In the genomic region with DNA sequence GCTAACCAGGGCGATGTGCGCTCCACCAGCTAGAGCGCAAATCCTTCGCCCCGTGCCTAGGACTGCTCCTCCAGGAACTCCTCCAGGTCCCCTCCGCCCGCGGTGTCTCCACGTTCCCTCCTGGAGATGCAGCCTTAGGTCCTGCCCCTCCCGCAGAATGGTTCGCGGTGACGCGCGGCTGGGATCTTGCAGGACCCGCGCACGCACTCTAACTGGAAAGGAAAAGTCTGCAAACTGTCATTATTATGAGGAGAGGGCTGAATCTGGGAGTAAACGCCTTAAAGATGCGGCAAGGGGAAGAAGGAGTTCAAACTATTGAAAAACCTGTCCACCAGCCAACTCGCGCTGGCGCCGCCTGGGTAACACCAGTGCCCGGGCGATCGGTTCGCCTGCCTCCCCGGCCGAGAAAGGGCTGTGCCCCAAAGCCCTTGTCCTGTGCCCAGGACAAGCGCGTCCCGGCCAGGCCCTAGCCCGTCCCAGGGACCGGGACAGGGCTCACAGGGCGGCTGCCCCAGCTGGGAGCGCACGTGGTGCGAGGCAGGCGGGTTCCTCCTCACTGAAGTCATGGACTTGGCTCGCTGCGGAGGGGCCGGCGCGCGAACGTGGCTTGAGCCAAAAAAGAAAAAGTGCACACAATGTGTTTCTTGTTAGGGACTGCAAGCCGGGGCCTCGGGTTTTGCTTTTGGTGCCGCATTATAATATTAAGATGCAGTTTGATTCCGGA, we compare ENCODE assay signal across 8 cellular contexts. TPM values are rescaled to one million over a fixed set of nuclear protein-coding genes. Genes with fewer than 3 reads are reported as not detected.
DNase-seq lines count a peak whose midpoint lies in the region; ATAC-seq and TF ChIP-seq lines count a peak whose summit lies in the region.

No MANE protein-coding gene starts in this region.

- CTCF ChIA-PET in PC-9 (lab: Charles Lee), result no interaction called here

- BruUV-seq in PC-9 (replicated peaks; lab: Mats Ljungman, UMichigan), result no TSS peak

- intact Hi-C loops in PC-9 (cut with micrococcal nuclease; ENCODE audit: unreplicated experiment), result no loop called here

- H3K9me2 ChIP-seq in PC-9 (ENCODE audit: insufficient read depth), result no peaks in the 10 kb centered on the region

- DNase-seq in ecto neural progenitor cell (ENCODE audit: low spot score), result peak; percentile 68
- peak; percentile 87 for DNase-seq in superior temporal gyrus (ENCODE audit: extremely low spot score)
- DNase-seq in PC-9, result no peak
- DNase-seq in NK-92 treated with Interleukin-12 subunit alpha and Interleukin-12 subunit beta, amount 100 ng/mL, for 24 hours (lab: John Stamatoyannopoulos, UW), result no peak

- peak overlapping the region; percentile 53 for H3K4me3 ChIP-seq in HUES48 (ENCODE audit: low read depth, low read length)
- peak overlapping the region; percentile 8 to 89 (median 45) for H3K4me3 ChIP-seq in liver (ENCODE audit: low read depth in 1 of 3, low read length in 3 of 3)
- H3K4me3 ChIP-seq in PC-9, result no peak overlapping the region

- H3K27ac ChIP-seq in HUES48 (ENCODE audit: low read depth, low read length) (peak overlapping the region; percentile 96), liver (ENCODE audit: low read depth in 1 of 2, low read length in 2 of 2) (peak overlapping the region; percentile 100), PC-9 (no peak overlapping the region)

- H3K27me3 ChIP-seq in HUES48 (ENCODE audit: control insufficient read depth, insufficient read depth, low read length) (peaks cover 57% of the 10 kb centered on the region), liver (ENCODE audit: control insufficient read depth in 4 of 4, insufficient read depth in 4 of 4, low read length in 3 of 4) (no peaks in the 10 kb centered on the region), PC-9 (ENCODE audit: insufficient read depth, low read depth) (peaks cover 75% of the 10 kb centered on the region)

- TF ChIP-seq CTCF in liver (IDR thresholded peaks at IDR 0.05; ENCODE audit: low read depth, low read length, missing input control), result no peak
- no peak for TF ChIP-seq CTCF in PC-9 (conservative IDR thresholded peaks at IDR 0.05)

- H3K79me2 ChIP-seq in PC-9 (ENCODE audit: low read depth), result no peaks in the 10 kb centered on the region

- 22% methylated on average over 51 of the region's 51 CpGs for WGBS in liver

- H3K9ac ChIP-seq in HUES48 (ENCODE audit: low read depth, low read length) (peak overlapping the region; percentile 8; the same call in 1 of the 2 replicates), liver (ENCODE audit: low read depth in 1 of 2, low read length in 2 of 2) (peak overlapping the region; percentile 85 to 93)

- POLR2A ChIA-PET in PC-9 (lab: Charles Lee; ENCODE audit: unreplicated experiment), result no interaction called here

- H3K4me2 ChIP-seq in PC-9, result no peak overlapping the region

- no peaks in the 10 kb centered on the region for H4K20me1 ChIP-seq in PC-9 (ENCODE audit: insufficient read depth)

- H3K9me3 ChIP-seq in HUES48 (ENCODE audit: control insufficient read depth, insufficient read depth, low read length) (0 out of 2 replicates have a peak, but pooled peaks cover 4% of the 10 kb centered on the region), liver (ENCODE audit: control insufficient read depth in 4 of 4, low read length in 3 of 4) (peaks cover 0 to 3% (median 0%) of the 10 kb centered on the region in 4 donors), PC-9 (ENCODE audit: insufficient read depth, low read depth) (no peaks in the 10 kb centered on the region)

- peaks cover 34% of the 10 kb centered on the region for H3K4me1 ChIP-seq in HUES48 (ENCODE audit: control insufficient read depth, insufficient read depth, low read length)
- peaks cover 0 to 32% (median 9%) of the 10 kb centered on the region in 4 donors for H3K4me1 ChIP-seq in liver (ENCODE audit: control insufficient read depth in 4 of 4, insufficient read depth in 4 of 4, low read length in 3 of 4)
- H3K4me1 ChIP-seq in PC-9 (replicated peaks; ENCODE audit: insufficient read depth), result no peaks in the 10 kb centered on the region

- H3K36me3 ChIP-seq in HUES48 (ENCODE audit: control insufficient read depth, insufficient read depth, low read length) (no peaks in the 10 kb centered on the region), liver (ENCODE audit: control insufficient read depth in 4 of 4, insufficient read depth in 3 of 4, low read depth in 1 of 4, low read length in 3 of 4) (no peaks in the 10 kb centered on the region), PC-9 (ENCODE audit: low read depth) (no peaks in the 10 kb centered on the region)

- H2AFZ ChIP-seq in PC-9, result no peak overlapping the region

- peak; percentile 64 to 78 for TF ChIP-seq RAD21 in liver (IDR thresholded peaks at IDR 0.05)

- H3F3A ChIP-seq in PC-9 (ENCODE audit: insufficient read depth, low read depth), result no peaks in the 10 kb centered on the region

- ATAC-seq in GM19452 (IDR thresholded peaks at IDR 0.05; ENCODE audit: unreplicated experiment) (no peak), GM21423 (IDR thresholded peaks at IDR 0.05; ENCODE audit: unreplicated experiment) (no peak)

TF ChIP-seq in liver, 16 proteins besides CTCF, POLR2A, EP300 and RAD21:
- TF ChIP-seq NR2F2 (IDR thresholded peaks at IDR 0.05) (no peak), FOXA1 (IDR thresholded peaks at IDR 0.05) (peak; percentile 64), RXRA (IDR thresholded peaks at IDR 0.05) (peak; percentile 74 to 82), HNF4G (IDR thresholded peaks at IDR 0.05) (no peak), JUND (IDR thresholded peaks at IDR 0.05) (peak; percentile 39 to 47), SP1 (IDR thresholded peaks at IDR 0.05) (peak; percentile 86), GABPA (IDR thresholded peaks at IDR 0.05 in 1 of 2, conservative IDR thresholded peaks at IDR 0.05 in 1 of 2) (no peak), YY1 (IDR thresholded peaks at IDR 0.05) (peak; percentile 88), HNF4A (conservative IDR thresholded peaks at IDR 0.05) (peak; percentile 75 to 84), EGR1 (IDR thresholded peaks at IDR 0.05; ENCODE audit: low read depth in 2 of 2) (peak in 1 of 2 donors; percentile 57), FOXA2 (IDR thresholded peaks at IDR 0.05) (peak; percentile 23), TAF1 (conservative IDR thresholded peaks at IDR 0.05) (peak; percentile 74)
- TF ChIP-seq, protein P1, sequence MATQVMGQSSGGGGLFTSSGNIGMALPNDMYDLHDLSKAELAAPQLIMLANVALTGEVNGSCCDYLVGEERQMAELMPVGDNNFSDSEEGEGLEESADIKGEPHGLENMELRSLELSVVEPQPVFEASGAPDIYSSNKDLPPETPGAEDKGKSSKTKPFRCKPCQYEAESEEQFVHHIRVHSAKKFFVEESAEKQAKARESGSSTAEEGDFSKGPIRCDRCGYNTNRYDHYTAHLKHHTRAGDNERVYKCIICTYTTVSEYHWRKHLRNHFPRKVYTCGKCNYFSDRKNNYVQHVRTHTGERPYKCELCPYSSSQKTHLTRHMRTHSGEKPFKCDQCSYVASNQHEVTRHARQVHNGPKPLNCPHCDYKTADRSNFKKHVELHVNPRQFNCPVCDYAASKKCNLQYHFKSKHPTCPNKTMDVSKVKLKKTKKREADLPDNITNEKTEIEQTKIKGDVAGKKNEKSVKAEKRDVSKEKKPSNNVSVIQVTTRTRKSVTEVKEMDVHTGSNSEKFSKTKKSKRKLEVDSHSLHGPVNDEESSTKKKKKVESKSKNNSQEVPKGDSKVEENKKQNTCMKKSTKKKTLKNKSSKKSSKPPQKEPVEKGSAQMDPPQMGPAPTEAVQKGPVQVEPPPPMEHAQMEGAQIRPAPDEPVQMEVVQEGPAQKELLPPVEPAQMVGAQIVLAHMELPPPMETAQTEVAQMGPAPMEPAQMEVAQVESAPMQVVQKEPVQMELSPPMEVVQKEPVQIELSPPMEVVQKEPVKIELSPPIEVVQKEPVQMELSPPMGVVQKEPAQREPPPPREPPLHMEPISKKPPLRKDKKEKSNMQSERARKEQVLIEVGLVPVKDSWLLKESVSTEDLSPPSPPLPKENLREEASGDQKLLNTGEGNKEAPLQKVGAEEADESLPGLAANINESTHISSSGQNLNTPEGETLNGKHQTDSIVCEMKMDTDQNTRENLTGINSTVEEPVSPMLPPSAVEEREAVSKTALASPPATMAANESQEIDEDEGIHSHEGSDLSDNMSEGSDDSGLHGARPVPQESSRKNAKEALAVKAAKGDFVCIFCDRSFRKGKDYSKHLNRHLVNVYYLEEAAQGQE (IDR thresholded peaks at IDR 0.05), result peak; percentile 68
- TF ChIP-seq, protein P2, sequence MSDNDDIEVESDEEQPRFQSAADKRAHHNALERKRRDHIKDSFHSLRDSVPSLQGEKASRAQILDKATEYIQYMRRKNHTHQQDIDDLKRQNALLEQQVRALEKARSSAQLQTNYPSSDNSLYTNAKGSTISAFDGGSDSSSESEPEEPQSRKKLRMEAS (IDR thresholded peaks at IDR 0.05), result peak; percentile 89
- TF ChIP-seq, protein P3, sequence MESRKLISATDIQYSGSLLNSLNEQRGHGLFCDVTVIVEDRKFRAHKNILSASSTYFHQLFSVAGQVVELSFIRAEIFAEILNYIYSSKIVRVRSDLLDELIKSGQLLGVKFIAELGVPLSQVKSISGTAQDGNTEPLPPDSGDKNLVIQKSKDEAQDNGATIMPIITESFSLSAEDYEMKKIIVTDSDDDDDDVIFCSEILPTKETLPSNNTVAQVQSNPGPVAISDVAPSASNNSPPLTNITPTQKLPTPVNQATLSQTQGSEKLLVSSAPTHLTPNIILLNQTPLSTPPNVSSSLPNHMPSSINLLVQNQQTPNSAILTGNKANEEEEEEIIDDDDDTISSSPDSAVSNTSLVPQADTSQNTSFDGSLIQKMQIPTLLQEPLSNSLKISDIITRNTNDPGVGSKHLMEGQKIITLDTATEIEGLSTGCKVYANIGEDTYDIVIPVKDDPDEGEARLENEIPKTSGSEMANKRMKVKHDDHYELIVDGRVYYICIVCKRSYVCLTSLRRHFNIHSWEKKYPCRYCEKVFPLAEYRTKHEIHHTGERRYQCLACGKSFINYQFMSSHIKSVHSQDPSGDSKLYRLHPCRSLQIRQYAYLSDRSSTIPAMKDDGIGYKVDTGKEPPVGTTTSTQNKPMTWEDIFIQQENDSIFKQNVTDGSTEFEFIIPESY (IDR thresholded peaks at IDR 0.05), result no peak
- TF ChIP-seq, protein P4, sequence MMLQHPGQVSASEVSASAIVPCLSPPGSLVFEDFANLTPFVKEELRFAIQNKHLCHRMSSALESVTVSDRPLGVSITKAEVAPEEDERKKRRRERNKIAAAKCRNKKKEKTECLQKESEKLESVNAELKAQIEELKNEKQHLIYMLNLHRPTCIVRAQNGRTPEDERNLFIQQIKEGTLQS (IDR thresholded peaks at IDR 0.05), result no peak

RNA-seq across cellular contexts. Expression of a gene that starts 5.5 kb away (rescaled TPM):
- total RNA-seq in liver (100 to 1,000 TPM; 216 to 274 TPM), PC-9 (2021) (0.61 and 0.95 TPM in 2 replicates)
- 100 to 1,000 TPM; 149 to 488 TPM for polyA plus RNA-seq in liver

Comparison
In these comparisons a context has a peak if more than half of its experiments do, and no peak if none do; other contexts are left out.
1. DNase-seq: peak in ecto neural progenitor cell (single experiment) and superior temporal gyrus (single experiment); none in PC-9 (0 of 2) and NK-92 treated with Interleukin-12 subunit alpha and Interleukin-12 subunit beta, amount 100 ng/mL, for 24 hours (single experiment).
2. RNA of a gene that starts 5.5 kb away (total RNA-seq): 216 to 274 TPM in liver; 0.61 to 0.95 TPM in PC-9; every median in the first group is over 100 times any median in the second.